Comparison of ENCODE assay signal across 8 cellular contexts in genomic region chr3:184543848-184544512, GRCh38. TPM values are rescaled to one million over a fixed set of nuclear protein-coding genes. Genes with fewer than 3 reads are reported as not detected.
DNase-seq lines count a peak whose midpoint lies in the region; ATAC-seq, FAIRE-seq and TF ChIP-seq lines count a peak whose summit lies in the region.

No MANE protein-coding gene starts in this region.

- no peak overlapping the region for H3K9ac ChIP-seq in kidney (ENCODE audit: low read length in 2 of 2)

- intact Hi-C loops in breast epithelium (cut with DNase I; ENCODE audit: low total_unique reads), result no loop called here
- intact Hi-C loops in kidney (cut with DNase I), result loop anchor here (10.0 kb wide), 1 partner anchor 169 kb away; the partner anchor contains the start of gene THPO

- peak; percentile 90 for TF ChIP-seq CTCF in WI38 (IDR thresholded peaks at IDR 0.05; ENCODE audit: low read depth, low read length)
- TF ChIP-seq CTCF in breast epithelium (IDR thresholded peaks at IDR 0.05), result peak; percentile 89 to 92 (median 90)
- peak; percentile 83 for TF ChIP-seq CTCF in kidney (IDR thresholded peaks at IDR 0.05; ENCODE audit: borderline replicate concordance, extremely low read depth, insufficient read depth)

- no peak for FAIRE-seq in kidney (lab: Jason Lieb, UNC)

- DNase-seq in DMS114 treated with DMSO at 0.1 percent for 48 hours (lab: John Stamatoyannopoulos, UW; ENCODE audit: unreplicated experiment) (peak; percentile 85), NCI-H2227 (lab: John Stamatoyannopoulos, UW; ENCODE audit: unreplicated experiment) (peak; percentile 91), breast epithelium (ENCODE audit: low spot score in 2 of 2) (peak in 1 of 2 donors; percentile 83), kidney (no peak)
- DNase-seq in stimulated activated CD4-positive, alpha-beta T cell treated with anti-CD3 and anti-CD28 coated beads, Interleukin-2, amount 100 ng/mL, for 24 hours, result peak; percentile 73 to 79

- ATAC-seq in HG02938 (IDR thresholded peaks at IDR 0.05; ENCODE audit: unreplicated experiment) (peak; percentile 52), GM18505 (IDR thresholded peaks at IDR 0.05; ENCODE audit: unreplicated experiment) (no peak)

- H3K4me3 ChIP-seq in WI38 (ENCODE audit: low read depth, low read length) (no peak overlapping the region), breast epithelium (peak overlapping the region in 1 of 3 donors; percentile 28), kidney (ENCODE audit: low read length in 2 of 2) (no peak overlapping the region)

- H3K4me1 ChIP-seq in breast epithelium, result no peaks in the 10 kb centered on the region
- peaks cover 0 to 2% of the 10 kb centered on the region in 2 donors for H3K4me1 ChIP-seq in kidney (ENCODE audit: control insufficient read depth in 1 of 2, insufficient read depth in 1 of 2, low read depth in 1 of 2, low read length in 2 of 2)

- H3K36me3 ChIP-seq in breast epithelium (no peaks in the 10 kb centered on the region), kidney (ENCODE audit: control insufficient read depth in 1 of 2, insufficient read depth in 2 of 2, low read length in 2 of 2) (no peaks in the 10 kb centered on the region)

- peaks cover 0 to 8% of the 10 kb centered on the region in 2 donors for H3K27me3 ChIP-seq in breast epithelium

- TF ChIP-seq POLR2A in breast epithelium (IDR thresholded peaks at IDR 0.05), result no peak
- no peak for TF ChIP-seq POLR2A in GM18505 (IDR thresholded peaks at IDR 0.05; ENCODE audit: borderline replicate concordance, extremely low read depth, insufficient read depth, insufficient read length)

- H3K9me3 ChIP-seq in breast epithelium (no peaks in the 10 kb centered on the region), kidney (ENCODE audit: control insufficient read depth in 1 of 2, low read length in 2 of 2) (no peaks in the 10 kb centered on the region)

- no peak overlapping the region for H3K27ac ChIP-seq in breast epithelium
- no peak overlapping the region for H3K27ac ChIP-seq in kidney (ENCODE audit: low read depth in 2 of 2, low read length in 2 of 2)

RNA-seq across cellular contexts. Expression of gene EPHB3, which starts 17.6 kb away (rescaled TPM):
- total RNA-seq in breast epithelium, result 10 to 100 TPM in 1 of 3 donors, 1 to 10 TPM in 1, under 1 TPM in 1; 0.32 to 25.3 (median 7.9) TPM
- 1.4 TPM for total RNA-seq in kidney
- 3.8 TPM for polyA plus RNA-seq in kidney (ENCODE audit: insufficient read depth, low read depth, low replicate concordance)
